In genomic region chr6:43290905-43291355, GRCh38 we compare ENCODE assay signal across 1 cellular context.
A peak's percentile ranks its signal among the peaks of the same experiment; 100 is the strongest.
TF ChIP-seq lines count a peak whose summit lies in the region.

No MANE protein-coding gene starts in this region.

TF ChIP-seq in HepG2, 621 proteins besides CTCF, POLR2A, EP300 and RAD21 (continues in another document):
- TF ChIP-seq ZBTB14 (CRISPR knock-in tag; IDR thresholded peaks at IDR 0.05) (no peak), ATF2 (CRISPR knock-in tag; IDR thresholded peaks at IDR 0.05) (peak; percentile 21; the same call in 1 of the 2 replicates), ZNF407 (CRISPR knock-in tag; IDR thresholded peaks at IDR 0.05; ENCODE audit: not compliant biosample characterization) (peak; percentile 39), MIER3 (CRISPR knock-in tag; IDR thresholded peaks at IDR 0.05; ENCODE audit: borderline replicate concordance) (peak; percentile 54; the same call in 1 of the 2 replicates), ZFY (CRISPR knock-in tag; IDR thresholded peaks at IDR 0.05) (peak; percentile 90), BCLAF1 (IDR thresholded peaks at IDR 0.05) (no peak), ZNF891 (CRISPR knock-in tag; IDR thresholded peaks at IDR 0.05) (no peak), HMGXB4 (CRISPR knock-in tag; IDR thresholded peaks at IDR 0.05; ENCODE audit: borderline replicate concordance in 1 of 2, low read depth in 1 of 2) (peak in 1 of 2 experiments; percentile 31; a peak in 1 of 4 replicates), ZNF792 (CRISPR knock-in tag; IDR thresholded peaks at IDR 0.05) (peak; percentile 86; the same call in 1 of the 2 replicates), ZNF740 (CRISPR knock-in tag; IDR thresholded peaks at IDR 0.05) (peak; percentile 57; the same call in 1 of the 2 replicates), NR2C2 (CRISPR knock-in tag; IDR thresholded peaks at IDR 0.05; ENCODE audit: borderline replicate concordance) (0 out of 2 replicates have a peak, but pooled peaks have one; percentile 48), NCOA2 (CRISPR knock-in tag; IDR thresholded peaks at IDR 0.05) (peak; percentile 81), NFE2 (CRISPR knock-in tag; IDR thresholded peaks at IDR 0.05) (no peak), ZNF501 (CRISPR knock-in tag; IDR thresholded peaks at IDR 0.05) (peak; percentile 85), ZNF468 (CRISPR knock-in tag; IDR thresholded peaks at IDR 0.05) (0 out of 2 replicates have a peak, but pooled peaks have one; percentile 47), HES4 (CRISPR knock-in tag; IDR thresholded peaks at IDR 0.05; ENCODE audit: borderline replicate concordance) (no peak), MLLT10 (CRISPR knock-in tag; IDR thresholded peaks at IDR 0.05) (no peak), HMGA1 (CRISPR knock-in tag; conservative IDR thresholded peaks at IDR 0.05) (no peak), CREB3 (CRISPR knock-in tag; IDR thresholded peaks at IDR 0.05) (0 out of 2 replicates have a peak, but pooled peaks have one; percentile 60), ARID5B (CRISPR knock-in tag; IDR thresholded peaks at IDR 0.05) (peak; percentile 89), SIN3B (IDR thresholded peaks at IDR 0.05; ENCODE audit: low read length) (peak; percentile 59; the same call in 1 of the 2 replicates), SSRP1 (CRISPR knock-in tag; IDR thresholded peaks at IDR 0.05) (no peak; the same call in 1 of the 2 replicates), ZNF580 (CRISPR knock-in tag; IDR thresholded peaks at IDR 0.05; ENCODE audit: borderline replicate concordance, low read depth) (peak; percentile 82; the same call in 1 of the 2 replicates), SOX13 (IDR thresholded peaks at IDR 0.05) (0 out of 2 replicates have a peak, but pooled peaks have one; percentile 32), SOX13 (CRISPR knock-in tag; conservative IDR thresholded peaks at IDR 0.05 in 1 of 2, IDR thresholded peaks at IDR 0.05 in 1 of 2) (peak in 1 of 2 experiments; percentile 80; a peak in 2 of 4 replicates), NR2F2 (IDR thresholded peaks at IDR 0.05; ENCODE audit: borderline replicate concordance, low read depth) (no peak; the same call in 1 of the 2 replicates), E2F2 (CRISPR knock-in tag; IDR thresholded peaks at IDR 0.05; ENCODE audit: borderline replicate concordance) (no peak), KMT2A (CRISPR knock-in tag; IDR thresholded peaks at IDR 0.05) (peak; percentile 67; the same call in 1 of the 2 replicates), ZNF724P (CRISPR knock-in tag; IDR thresholded peaks at IDR 0.05; ENCODE audit: borderline replicate concordance) (no peak; the same call in 1 of the 2 replicates), ZNF878 (CRISPR knock-in tag; IDR thresholded peaks at IDR 0.05) (peak; percentile 78), MYC (CRISPR knock-in tag; IDR thresholded peaks at IDR 0.05; ENCODE audit: borderline replicate concordance) (0 out of 2 replicates have a peak, but pooled peaks have one; percentile 15), ARID2 (CRISPR knock-in tag; IDR thresholded peaks at IDR 0.05; ENCODE audit: borderline replicate concordance) (no peak)
